Comparison of ENCODE assay signal across 7 cellular contexts in genomic region chr10:75939541-75939940, GRCh38.
"Had no signal": no experiment of that assay in that cellular context is flagged by ENCODE, and none has a peak within 500 bp of the region (broad histone marks: within the 10 kb centered on the region; RNA-seq: fewer than 3 reads in every experiment).

No MANE protein-coding gene starts in this region.

- H3K36me3 Mint-ChIP-seq: IgD-negative memory B cell had no signal

- H3K4me1 Mint-ChIP-seq: IgD-negative memory B cell had no signal

- H3K4me3 Mint-ChIP-seq: GM23338, H9, IgD-negative memory B cell had no signal

- H3K4me2 ChIP-seq: GM23338 had no signal

- FAIRE-seq: H1, H54, HTR-8/SVneo had no signal

- DNase-seq: H9, HCEC 1CT had no signal

- H2AFZ ChIP-seq: GM23338 had no signal

- H3K4me3 ChIP-seq: GM23338 had no signal

- ATAC-seq: GM23338 had no signal

- H3K27ac Mint-ChIP-seq: GM23338, H9, IgD-negative memory B cell had no signal

- H3K27me3 Mint-ChIP-seq: IgD-negative memory B cell had no signal
